In genomic region chr18:13725566-13726227, GRCh38 we compare ENCODE assay signal across 8 cellular contexts. TPM values are rescaled to one million over a fixed set of nuclear protein-coding genes. Genes with fewer than 3 reads are reported as not detected.
DNase-seq lines count a peak whose midpoint lies in the region; ATAC-seq and TF ChIP-seq lines count a peak whose summit lies in the region.

No MANE protein-coding gene starts in this region.

- H3K36me3 ChIP-seq in gastroesophageal sphincter: no peaks in the 10 kb centered on the region

- TF ChIP-seq CTCF in GM10248 (IDR thresholded peaks at IDR 0.05; ENCODE audit: control extremely low read depth, extremely low read depth, low read depth, missing control alignments) (no peak), WTC11 (IDR thresholded peaks at IDR 0.05) (no peak), gastroesophageal sphincter (IDR thresholded peaks at IDR 0.05) (no peak)

- WGBS in gastroesophageal sphincter (ENCODE audit: low coverage in 1 of 2), 2 donors: 8 to 9% methylated on average over 15 to 20 of the region's 34 CpGs

- POLR2A ChIA-PET in GM10248 (lab: Yijun Ruan, JAX) (interaction anchor here (0.7 to 1.6 kb wide), 3 partner anchors 13 to 735 kb away, joined by 3 to 4 read pairs (median 3); no protein-coding TSS in a partner anchor), WTC11 (lab: Charles Lee) (no interaction called here)

- no peaks in the 10 kb centered on the region for H3K36me3 Mint-ChIP-seq in WTC11

- H3K27me3 Mint-ChIP-seq in WTC11 (ENCODE audit: low read depth): no peaks in the 10 kb centered on the region

- H3K4me3 Mint-ChIP-seq in WTC11: peak overlapping the region; percentile 91

- H3K27ac ChIP-seq in gastroesophageal sphincter: peak overlapping the region in 3 of 4 donors; percentile 94 to 97 (median 96)

- ATAC-seq in HG02884 (IDR thresholded peaks at IDR 0.05; ENCODE audit: unreplicated experiment) (peak; percentile 0), WTC11 (peak; percentile 43), gastroesophageal sphincter (no peak), GM21360 (IDR thresholded peaks at IDR 0.05; ENCODE audit: unreplicated experiment) (no peak), GM19397 (IDR thresholded peaks at IDR 0.05; ENCODE audit: unreplicated experiment) (no peak)

- H3K4me1 ChIP-seq in gastroesophageal sphincter: peaks cover 5 to 44% (median 15%) of the 10 kb centered on the region in 3 donors

- DNase-seq in GM10248 (ENCODE audit: extremely low spot score): peak; percentile 11
- no peak for DNase-seq in WTC11 (ENCODE audit: low spot score)
- peak; percentile 7 for DNase-seq in putamen (ENCODE audit: low spot score)
- no peak for DNase-seq in stimulated activated CD4-positive, alpha-beta T cell treated with anti-CD3 and anti-CD28 coated beads, Interleukin-4, amount 100 ng/mL, for 24 hours

- H3K9me3 ChIP-seq in gastroesophageal sphincter: no peaks in the 10 kb centered on the region

- no peak for TF ChIP-seq EP300 in gastroesophageal sphincter (IDR thresholded peaks at IDR 0.05)

- peak overlapping the region; percentile 69 to 97 for H3K4me3 ChIP-seq in gastroesophageal sphincter

- peaks cover 27% of the 10 kb centered on the region for H3K4me1 Mint-ChIP-seq in WTC11

- TF ChIP-seq POLR2A in gastroesophageal sphincter (IDR thresholded peaks at IDR 0.05): no peak

- CTCF ChIA-PET in GM10248 (lab: Yijun Ruan, JAX): no interaction called here
- CTCF ChIA-PET in WTC11 (lab: Charles Lee): interaction anchor here (1.0 kb wide), 1 partner anchor 13 kb away, joined by 4 read pairs; no protein-coding TSS in a partner anchor

- no peaks in the 10 kb centered on the region for H3K27me3 ChIP-seq in gastroesophageal sphincter

- no peaks in the 10 kb centered on the region for H3K9me3 Mint-ChIP-seq in WTC11

- H3K27ac Mint-ChIP-seq in WTC11: no peak overlapping the region

TF ChIP-seq in WTC11, 78 proteins besides CTCF, POLR2A, EP300 and RAD21:
- TF ChIP-seq ZNF532 (CRISPR knock-in tag; IDR thresholded peaks at IDR 0.05; ENCODE audit: borderline replicate concordance) (no peak), HMGA2 (CRISPR knock-in tag; IDR thresholded peaks at IDR 0.05) (no peak), ZNF512 (CRISPR knock-in tag; IDR thresholded peaks at IDR 0.05; ENCODE audit: borderline replicate concordance) (no peak), CREM (CRISPR knock-in tag; IDR thresholded peaks at IDR 0.05) (no peak), PREB (CRISPR knock-in tag; IDR thresholded peaks at IDR 0.05; ENCODE audit: borderline replicate concordance) (no peak), NFYB (CRISPR knock-in tag; conservative IDR thresholded peaks at IDR 0.05; ENCODE audit: low read depth) (no peak), SMAD4 (CRISPR knock-in tag; IDR thresholded peaks at IDR 0.05) (no peak), ZNF416 (CRISPR knock-in tag; IDR thresholded peaks at IDR 0.05) (no peak), ZBTB43 (CRISPR knock-in tag; IDR thresholded peaks at IDR 0.05) (no peak)

RNA-seq across cellular contexts. Expression of gene FAM210A, which starts 0.7 kb away (rescaled TPM):
- total RNA-seq in WTC11 (2021): 17.4 to 20.2 TPM (median 19.5 TPM) in 3 replicates
- 10 to 100 TPM in 3 of 4 donors, 1 to 10 TPM in 1; 4.7 to 18.6 (median 12.8) TPM for total RNA-seq in gastroesophageal sphincter

RNA-seq across cellular contexts. Expression of gene RNMT, which starts 0.8 kb away (rescaled TPM):
- total RNA-seq in WTC11 (2021) (45.4 to 59.8 TPM (median 58.2 TPM) in 3 replicates), gastroesophageal sphincter (10 to 100 TPM; 18.6 to 27.1 (median 24.0) TPM)

Comparison
In these comparisons a context has a peak if more than half of its experiments do, and no peak if none do; other contexts are left out.
1. DNase-seq: peak in GM10248 (single experiment) and putamen (single experiment); none in WTC11 (single experiment) and stimulated activated CD4-positive, alpha-beta T cell treated with anti-CD3 and anti-CD28 coated beads, Interleukin-4, amount 100 ng/mL, for 24 hours (single experiment).
2. ATAC-seq: peak in HG02884 (single experiment) and WTC11 (single experiment); none in gastroesophageal sphincter (single experiment), GM21360 (single experiment) and GM19397 (single experiment).